Comparison of ENCODE assay signal across 1 cellular context in the genomic region with DNA sequence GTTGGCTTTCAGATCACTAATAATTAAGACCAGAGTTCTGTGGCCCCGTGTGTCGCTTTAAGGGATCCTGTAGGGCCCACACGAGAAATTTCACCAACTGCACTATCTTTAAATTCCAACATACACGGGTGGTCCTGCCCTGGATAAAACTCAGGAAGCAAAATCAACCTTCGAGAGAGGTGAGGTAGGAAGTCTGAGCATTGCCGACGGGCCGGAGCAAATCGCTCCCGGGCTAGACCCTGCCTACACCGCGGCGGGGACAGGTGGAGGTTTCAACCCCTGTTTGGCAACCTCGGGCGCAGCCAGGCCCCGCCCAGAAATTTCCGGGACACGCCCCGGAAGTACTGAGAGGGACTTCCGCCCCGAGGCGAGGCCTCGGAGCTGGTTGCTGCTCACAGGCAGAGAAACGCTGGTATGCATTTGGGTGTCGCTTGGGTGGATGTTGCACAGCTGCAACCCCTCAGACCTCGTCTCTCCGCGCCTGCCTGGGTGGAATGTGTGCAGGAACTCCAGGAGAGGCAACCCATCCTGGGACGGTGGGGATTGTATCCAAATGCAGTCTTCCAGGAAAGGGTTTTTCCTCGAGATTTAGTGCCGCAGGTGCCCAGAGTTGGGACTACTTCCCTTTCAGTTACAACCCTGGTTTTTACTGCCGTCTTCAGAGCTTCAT.
TF ChIP-seq lines count a peak whose summit lies in the region.

No MANE protein-coding gene starts in this region.

TF ChIP-seq in K562, 482 proteins besides CTCF, POLR2A, EP300 and RAD21 (continued from another document and continues in another):
- TF ChIP-seq CBX3 (IDR thresholded peaks at IDR 0.05; ENCODE audit: borderline replicate concordance in 1 of 2, low read length in 2 of 2) (peak in 1 of 2 experiments; percentile 46; a peak in 1 of 3 replicates), HNRNPLL (IDR thresholded peaks at IDR 0.05; ENCODE audit: low read depth, low read length, poor library complexity, severe bottlenecking) (peak; percentile 29), CXXC5 (CRISPR knock-in tag; IDR thresholded peaks at IDR 0.05) (peak; percentile 47; the same call in 1 of the 2 replicates), CBX1 (IDR thresholded peaks at IDR 0.05; ENCODE audit: low read depth) (peak; percentile 49; the same call in 1 of the 2 replicates), MECOM (CRISPR knock-in tag; IDR thresholded peaks at IDR 0.05) (peak; percentile 12; the same call in 1 of the 2 replicates), NUFIP1 (IDR thresholded peaks at IDR 0.05; ENCODE audit: partially characterized antibody) (no peak), ZFX (CRISPR knock-in tag; IDR thresholded peaks at IDR 0.05) (peak; percentile 68), RBBP5 (IDR thresholded peaks at IDR 0.05; ENCODE audit: borderline replicate concordance, insufficient read depth, low read length, poor library complexity, severe bottlenecking) (peak; percentile 72), TBP (optimal IDR thresholded peaks at IDR 0.05; ENCODE audit: low read depth, low read length) (peak; percentile 68), RBM14 (IDR thresholded peaks at IDR 0.05; ENCODE audit: borderline replicate concordance, insufficient read depth, low read depth, low read length) (no peak), PHF8 (IDR thresholded peaks at IDR 0.05; ENCODE audit: borderline replicate concordance, low read length) (peak; percentile 97), ETV6 (IDR thresholded peaks at IDR 0.05; ENCODE audit: borderline replicate concordance in 1 of 2, low read depth in 2 of 2, low read length in 1 of 2) (no peak), ETV6 (CRISPR knock-in tag; IDR thresholded peaks at IDR 0.05; ENCODE audit: borderline replicate concordance) (peak; percentile 78), MTA3 (IDR thresholded peaks at IDR 0.05; ENCODE audit: borderline replicate concordance) (peak; percentile 55; the same call in 1 of the 2 replicates), DIDO1 (tag; IDR thresholded peaks at IDR 0.05; ENCODE audit: low read depth) (no peak), THRAP3 (IDR thresholded peaks at IDR 0.05; ENCODE audit: borderline replicate concordance) (no peak), TAF1 (IDR thresholded peaks at IDR 0.05; ENCODE audit: control insufficient read depth, extremely low read depth, insufficient read depth, low read length, severe bottlenecking) (peak; percentile 80), CBX5 (IDR thresholded peaks at IDR 0.05; ENCODE audit: borderline replicate concordance, low read depth) (peak; percentile 34; the same call in 1 of the 2 replicates), NRF1 (conservative IDR thresholded peaks at IDR 0.05 in 1 of 2, IDR thresholded peaks at IDR 0.05 in 1 of 2) (peak; percentile 66 to 75), ZKSCAN3 (CRISPR knock-in tag; IDR thresholded peaks at IDR 0.05) (no peak), ETV1 (tag; conservative IDR thresholded peaks at IDR 0.05; ENCODE audit: low read depth) (peak; percentile 70), POLR2AphosphoS2 (IDR thresholded peaks at IDR 0.05; ENCODE audit: low read length) (no peak; the same call in 1 of the 2 replicates), DMBX1 (CRISPR knock-in tag; IDR thresholded peaks at IDR 0.05; ENCODE audit: borderline replicate concordance) (0 out of 2 replicates have a peak, but pooled peaks have one; percentile 30), ZBTB11 (CRISPR knock-in tag; IDR thresholded peaks at IDR 0.05) (0 out of 6 replicates have a peak, but pooled peaks of 1 of the 3 experiments have one; percentile 74), ZNF175 (CRISPR knock-in tag; IDR thresholded peaks at IDR 0.05; ENCODE audit: low read depth) (no peak), POLR2G (IDR thresholded peaks at IDR 0.05; ENCODE audit: low read depth, low read length) (peak; percentile 94), ZNF778 (CRISPR knock-in tag; IDR thresholded peaks at IDR 0.05) (no peak), POLR2AphosphoS5 (IDR thresholded peaks at IDR 0.05; ENCODE audit: control insufficient read depth, insufficient read depth, low read depth, low read length) (peak; percentile 84), NR2C1 (IDR thresholded peaks at IDR 0.05) (peak; percentile 67), NR2C1 (tag; IDR thresholded peaks at IDR 0.05) (0 out of 2 replicates have a peak, but pooled peaks have one; percentile 49), SUPT5H (IDR thresholded peaks at IDR 0.05) (peak; percentile 89), KDM5B (IDR thresholded peaks at IDR 0.05; ENCODE audit: insufficient replicate concordance, low read depth, low read length) (peak; percentile 93), HDAC3 (IDR thresholded peaks at IDR 0.05; ENCODE audit: borderline replicate concordance, partially characterized antibody) (no peak), E2F8 (IDR thresholded peaks at IDR 0.05; ENCODE audit: low read depth, partially characterized antibody) (peak; percentile 53), TAF7 (tag; IDR thresholded peaks at IDR 0.05) (peak; percentile 49; the same call in 1 of the 2 replicates), SIN3B (IDR thresholded peaks at IDR 0.05; ENCODE audit: low read depth) (peak; percentile 32; the same call in 1 of the 2 replicates), HDAC1 (IDR thresholded peaks at IDR 0.05) (peak in 1 of 2 experiments; percentile 46; a peak in 1 of 4 replicates), CSDE1 (IDR thresholded peaks at IDR 0.05) (peak in 1 of 2 experiments; percentile 46; a peak in 1 of 4 replicates), RFX1 (IDR thresholded peaks at IDR 0.05) (no peak), ZNF766 (CRISPR knock-in tag; conservative IDR thresholded peaks at IDR 0.05) (0 out of 2 replicates have a peak, but pooled peaks have one; percentile 53), PHF20 (IDR thresholded peaks at IDR 0.05; ENCODE audit: partially characterized antibody) (peak; percentile 74), NR3C1 (CRISPR knock-in tag; IDR thresholded peaks at IDR 0.05) (no peak), ZNF274 (IDR thresholded peaks at IDR 0.05; ENCODE audit: borderline replicate concordance, low read depth, low read length) (no peak), ILF3 (IDR thresholded peaks at IDR 0.05; ENCODE audit: borderline replicate concordance) (peak; percentile 59; the same call in 1 of the 2 replicates), CC2D1A (IDR thresholded peaks at IDR 0.05) (peak; percentile 26; the same call in 1 of the 2 replicates), KLF1 (tag; IDR thresholded peaks at IDR 0.05) (peak; percentile 92), BHLHE40 (IDR thresholded peaks at IDR 0.05; ENCODE audit: low read length) (0 out of 2 replicates have a peak, but pooled peaks have one; percentile 12), HIVEP1 (CRISPR knock-in tag; IDR thresholded peaks at IDR 0.05) (0 out of 2 replicates have a peak, but pooled peaks have one; percentile 10), HCFC1 (IDR thresholded peaks at IDR 0.05; ENCODE audit: low read depth, low read length) (peak; percentile 55; the same call in 1 of the 2 replicates), HMGN3 (IDR thresholded peaks at IDR 0.05; ENCODE audit: borderline replicate concordance, extremely low read depth, insufficient read length, low read depth, low read length) (peak; percentile 63), NKRF (IDR thresholded peaks at IDR 0.05; ENCODE audit: borderline replicate concordance) (peak; percentile 34; the same call in 1 of the 2 replicates), EP400 (IDR thresholded peaks at IDR 0.05) (peak; percentile 40), EHMT2 (IDR thresholded peaks at IDR 0.05) (peak; percentile 84), JUND (IDR thresholded peaks at IDR 0.05; ENCODE audit: borderline replicate concordance, low read depth, low read length) (peak; percentile 2; the same call in 1 of the 2 replicates), JUND (tag; IDR thresholded peaks at IDR 0.05; ENCODE audit: borderline replicate concordance, low read depth, low read length) (no peak), ZBTB8A (IDR thresholded peaks at IDR 0.05; ENCODE audit: partially characterized antibody) (no peak)
- TF ChIP-seq, protein P1, sequence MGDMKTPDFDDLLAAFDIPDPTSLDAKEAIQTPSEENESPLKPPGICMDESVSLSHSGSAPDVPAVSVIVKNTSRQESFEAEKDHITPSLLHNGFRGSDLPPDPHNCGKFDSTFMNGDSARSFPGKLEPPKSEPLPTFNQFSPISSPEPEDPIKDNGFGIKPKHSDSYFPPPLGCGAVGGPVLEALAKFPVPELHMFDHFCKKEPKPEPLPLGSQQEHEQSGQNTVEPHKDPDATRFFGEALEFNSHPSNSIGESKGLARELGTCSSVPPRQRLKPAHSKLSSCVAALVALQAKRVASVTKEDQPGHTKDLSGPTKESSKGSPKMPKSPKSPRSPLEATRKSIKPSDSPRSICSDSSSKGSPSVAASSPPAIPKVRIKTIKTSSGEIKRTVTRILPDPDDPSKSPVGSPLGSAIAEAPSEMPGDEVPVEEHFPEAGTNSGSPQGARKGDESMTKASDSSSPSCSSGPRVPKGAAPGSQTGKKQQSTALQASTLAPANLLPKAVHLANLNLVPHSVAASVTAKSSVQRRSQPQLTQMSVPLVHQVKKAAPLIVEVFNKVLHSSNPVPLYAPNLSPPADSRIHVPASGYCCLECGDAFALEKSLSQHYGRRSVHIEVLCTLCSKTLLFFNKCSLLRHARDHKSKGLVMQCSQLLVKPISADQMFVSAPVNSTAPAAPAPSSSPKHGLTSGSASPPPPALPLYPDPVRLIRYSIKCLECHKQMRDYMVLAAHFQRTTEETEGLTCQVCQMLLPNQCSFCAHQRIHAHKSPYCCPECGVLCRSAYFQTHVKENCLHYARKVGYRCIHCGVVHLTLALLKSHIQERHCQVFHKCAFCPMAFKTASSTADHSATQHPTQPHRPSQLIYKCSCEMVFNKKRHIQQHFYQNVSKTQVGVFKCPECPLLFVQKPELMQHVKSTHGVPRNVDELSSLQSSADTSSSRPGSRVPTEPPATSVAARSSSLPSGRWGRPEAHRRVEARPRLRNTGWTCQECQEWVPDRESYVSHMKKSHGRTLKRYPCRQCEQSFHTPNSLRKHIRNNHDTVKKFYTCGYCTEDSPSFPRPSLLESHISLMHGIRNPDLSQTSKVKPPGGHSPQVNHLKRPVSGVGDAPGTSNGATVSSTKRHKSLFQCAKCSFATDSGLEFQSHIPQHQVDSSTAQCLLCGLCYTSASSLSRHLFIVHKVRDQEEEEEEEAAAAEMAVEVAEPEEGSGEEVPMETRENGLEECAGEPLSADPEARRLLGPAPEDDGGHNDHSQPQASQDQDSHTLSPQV (IDR thresholded peaks at IDR 0.05), result 0 out of 2 replicates have a peak, but pooled peaks have one; percentile 40
- TF ChIP-seq, protein P2, sequence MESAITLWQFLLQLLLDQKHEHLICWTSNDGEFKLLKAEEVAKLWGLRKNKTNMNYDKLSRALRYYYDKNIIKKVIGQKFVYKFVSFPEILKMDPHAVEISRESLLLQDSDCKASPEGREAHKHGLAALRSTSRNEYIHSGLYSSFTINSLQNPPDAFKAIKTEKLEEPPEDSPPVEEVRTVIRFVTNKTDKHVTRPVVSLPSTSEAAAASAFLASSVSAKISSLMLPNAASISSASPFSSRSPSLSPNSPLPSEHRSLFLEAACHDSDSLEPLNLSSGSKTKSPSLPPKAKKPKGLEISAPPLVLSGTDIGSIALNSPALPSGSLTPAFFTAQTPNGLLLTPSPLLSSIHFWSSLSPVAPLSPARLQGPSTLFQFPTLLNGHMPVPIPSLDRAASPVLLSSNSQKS (CRISPR knock-in tag; IDR thresholded peaks at IDR 0.05), result no peak
